24 cellular contexts compared by ENCODE assay signal in the genomic region with DNA sequence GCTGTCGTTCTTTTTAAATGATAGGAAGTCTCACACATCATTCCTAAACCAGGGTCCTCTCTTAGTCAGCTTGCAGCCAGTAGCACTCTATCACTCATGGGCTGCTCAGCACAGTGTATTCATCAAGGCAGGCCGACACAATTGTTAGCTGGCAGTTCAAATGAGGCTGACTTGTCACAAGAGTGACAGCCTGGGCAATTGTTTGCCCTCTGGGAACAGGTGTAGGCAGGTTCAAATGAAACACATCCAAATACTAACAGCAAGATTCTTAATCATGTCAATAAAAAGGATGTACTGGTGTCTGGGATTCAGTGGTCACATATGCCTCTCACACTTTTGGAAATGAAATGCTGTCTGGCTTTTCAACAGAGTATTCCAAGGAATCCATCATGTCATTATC.
DNase-seq lines count a peak whose midpoint lies in the region; ATAC-seq lines count a peak whose summit lies in the region.
"Had no signal": no experiment of that assay in that cellular context is flagged by ENCODE, and none has a peak within 500 bp of the region (broad histone marks: within the 10 kb centered on the region; RNA-seq: fewer than 3 reads in every experiment).

No MANE protein-coding gene starts in this region.

- no peak for ATAC-seq in GM19035 (IDR thresholded peaks at IDR 0.05; ENCODE audit: unreplicated experiment)
- ATAC-seq: GM23338, Right ventricle myocardium inferior had no signal

- DNase-seq in NCI-H1417 (lab: John Stamatoyannopoulos, UW) = peak in 2 of 3 experiments; percentile 50 to 83
- no peak for DNase-seq in NCI-H1417 treated with DMSO at 0.1 percent for 48 hours (lab: John Stamatoyannopoulos, UW)
- peak; percentile 16 to 22 for DNase-seq in SHP77 (lab: John Stamatoyannopoulos, UW)
- DNase-seq in SHP77 treated with DMSO at 0.1 percent for 48 hours (lab: John Stamatoyannopoulos, UW) = no peak
- peak; percentile 80 for DNase-seq in NCI-H774 (lab: John Stamatoyannopoulos, UW)
- no peak for DNase-seq in dermis blood vessel endothelial cell
- DNase-seq in AG20443 (ENCODE audit: low spot score) = no peak
- DNase-seq: 8988T, ACHN, Calu3, H9, HFFc6, KBM-7, MV-4-11, NCI-H1105, NCI-H1694 treated with DMSO at 0.1 percent for 48 hours, NCI-H2081 treated with DMSO at 0.1 percent for 48 hours, NCI-H2227 treated with DMSO at 0.1 percent for 48 hours, NCI-H524 treated with DMSO at 0.1 percent for 48 hours, PC-9, T-helper 1 cell had no signal

Comparison
In these comparisons a context has a peak if more than half of its experiments do, and no peak if none do; other contexts are left out.
1. DNase-seq: peak in NCI-H1417 (2 of 3), SHP77 (2 of 2) and NCI-H774 (single experiment); none in NCI-H1417 treated with DMSO at 0.1 percent for 48 hours (single experiment), SHP77 treated with DMSO at 0.1 percent for 48 hours (single experiment), dermis blood vessel endothelial cell (single experiment) and AG20443 (single experiment).